9 cellular contexts compared by ENCODE assay signal in the genomic region with DNA sequence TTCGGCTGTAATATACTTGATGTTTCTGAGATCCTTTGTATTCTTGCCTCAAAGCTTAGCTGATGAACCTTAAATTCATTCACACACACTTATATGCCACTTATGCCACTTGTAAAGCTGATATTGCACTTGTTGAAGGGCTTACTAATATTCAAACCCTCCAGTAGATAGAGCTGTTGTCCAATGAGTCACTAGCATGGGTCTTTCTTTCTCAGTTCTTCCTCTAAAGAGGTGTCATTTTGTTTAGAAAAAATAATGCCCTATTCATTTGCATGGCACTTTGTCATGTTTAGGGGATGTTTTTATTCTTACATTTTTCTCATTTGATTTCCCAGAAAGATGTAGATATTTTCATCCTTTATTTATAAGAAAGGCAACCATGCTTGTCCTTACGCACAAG. TPM values are rescaled to one million over a fixed set of nuclear protein-coding genes. Genes with fewer than 3 reads are reported as not detected.
DNase-seq lines count a peak whose midpoint lies in the region; ATAC-seq, FAIRE-seq and TF ChIP-seq lines count a peak whose summit lies in the region.
"Had no signal": no experiment of that assay in that cellular context is flagged by ENCODE, and none has a peak within 500 bp of the region (broad histone marks: within the 10 kb centered on the region; RNA-seq: fewer than 3 reads in every experiment).

No MANE protein-coding gene starts in this region.

- H3K4me3 ChIP-seq in cardiac muscle cell (no peak overlapping the region), right atrium auricular region (no peak overlapping the region), bronchial epithelial cell (ENCODE audit: low read depth, low read length) (no peak overlapping the region)

- DNase-seq in cardiac muscle cell (ENCODE audit: low read depth in 1 of 2, low spot score in 1 of 2): peak; percentile 7 to 15
- DNase-seq in right atrium auricular region (ENCODE audit: low spot score): no peak
- peak; percentile 11 for DNase-seq in bronchial epithelial cell (ENCODE audit: low read depth)
- DNase-seq in superior temporal gyrus (ENCODE audit: extremely low spot score): peak; percentile 58
- no peak for DNase-seq in SKM-1 treated with dmso at 0.1 percent for 144 hours (lab: John Stamatoyannopoulos, UW; ENCODE audit: unreplicated experiment)
- DNase-seq in RCC 7860 (ENCODE audit: low spot score): no peak
- no peak for DNase-seq in SIG-M5 treated with dmso at 0.1 percent for 504 hours (lab: John Stamatoyannopoulos, UW; ENCODE audit: unreplicated experiment)

- no peaks in the 10 kb centered on the region for H3K27me3 ChIP-seq in cardiac muscle cell
- no peaks in the 10 kb centered on the region for H3K27me3 ChIP-seq in right atrium auricular region
- no peaks in the 10 kb centered on the region for H3K27me3 ChIP-seq in bronchial epithelial cell (ENCODE audit: control insufficient read depth, insufficient read depth, low read length)
- H3K27me3 ChIP-seq: neutrophil had no signal

- FAIRE-seq in bronchial epithelial cell (lab: Jason Lieb, UNC) (no peak), RCC 7860 (lab: Jason Lieb, UNC) (no peak)

- peaks cover 5% of the 10 kb centered on the region for H3K4me1 ChIP-seq in cardiac muscle cell (ENCODE audit: low read depth)
- H3K4me1 ChIP-seq in right atrium auricular region: no peaks in the 10 kb centered on the region

- H3K27ac ChIP-seq in cardiac muscle cell: no peak overlapping the region
- no peak overlapping the region for H3K27ac ChIP-seq in right atrium auricular region
- H3K27ac ChIP-seq: neutrophil had no signal

- no peaks in the 10 kb centered on the region for H3K9me3 ChIP-seq in cardiac muscle cell (ENCODE audit: low read depth)
- no peaks in the 10 kb centered on the region for H3K9me3 ChIP-seq in right atrium auricular region
- H3K9me3 ChIP-seq: neutrophil had no signal

- ATAC-seq in HG03159 (IDR thresholded peaks at IDR 0.05; ENCODE audit: unreplicated experiment): peak; percentile 64

- H3K36me3 ChIP-seq in cardiac muscle cell (peaks cover 6% of the 10 kb centered on the region), right atrium auricular region (no peaks in the 10 kb centered on the region), bronchial epithelial cell (ENCODE audit: control insufficient read depth, insufficient read depth, low read length) (no peaks in the 10 kb centered on the region)

- peak; percentile 5 for TF ChIP-seq CTCF in cardiac muscle cell (IDR thresholded peaks at IDR 0.05; ENCODE audit: low read depth, low read length)
- peak in 1 of 2 donors; percentile 29 for TF ChIP-seq CTCF in right atrium auricular region (IDR thresholded peaks at IDR 0.05)
- TF ChIP-seq CTCF in bronchial epithelial cell (IDR thresholded peaks at IDR 0.05; ENCODE audit: insufficient read depth, low read length, severe bottlenecking): no peak

RNA-seq across cellular contexts. Expression of a gene that starts 56.4 kb away (rescaled TPM):
- total RNA-seq in cardiac muscle cell (15.8 and 39.9 TPM in 2 replicates), right atrium auricular region (10 to 100 TPM; 14.3 to 16.5 TPM), bronchial epithelial cell (19.6 and 21.3 TPM in 2 replicates)
- polyA plus RNA-seq in cardiac muscle cell: 20.5 and 29.6 TPM in 2 replicates

Comparison
In these comparisons a context has a peak if more than half of its experiments do, and no peak if none do; other contexts are left out.
1. DNase-seq: peak in cardiac muscle cell (2 of 2), bronchial epithelial cell (single experiment) and superior temporal gyrus (single experiment); none in right atrium auricular region (single experiment), SKM-1 treated with dmso at 0.1 percent for 144 hours (single experiment), RCC 7860 (single experiment) and SIG-M5 treated with dmso at 0.1 percent for 504 hours (single experiment).